9 cellular contexts compared by ENCODE assay signal in genomic region chr2:43345391-43345813, GRCh38.
DNase-seq lines count a peak whose midpoint lies in the region; ATAC-seq and TF ChIP-seq lines count a peak whose summit lies in the region.
"Had no signal": no experiment of that assay in that cellular context is flagged by ENCODE, and none has a peak within 500 bp of the region (broad histone marks: within the 10 kb centered on the region; RNA-seq: fewer than 3 reads in every experiment).

No MANE protein-coding gene starts in this region.

- no peak overlapping the region for H4K8ac ChIP-seq in mesendoderm (ENCODE audit: low read depth, low read length)

- ATAC-seq in GM21576 (IDR thresholded peaks at IDR 0.05; ENCODE audit: unreplicated experiment) = no peak

- H3K9me3 ChIP-seq in endocrine pancreas (ENCODE audit: control insufficient read depth, low read length) (no peaks in the 10 kb centered on the region), testis (no peaks in the 10 kb centered on the region)

- H2BK120ac ChIP-seq in mesendoderm (ENCODE audit: low read depth, low read length) = no peak overlapping the region

- intact Hi-C loops in testis (cut with DNase I; ENCODE audit: low total_unique reads) = no loop called here

- H4K5ac ChIP-seq in mesendoderm (ENCODE audit: low read length) = no peak overlapping the region

- DNase-seq in RPMI7951 (ENCODE audit: low read depth) = peak; percentile 87
- peak; percentile 56 for DNase-seq in mesendoderm
- no peak for DNase-seq in testis
- no peak for DNase-seq in DMS79 treated with DMSO at 0.1 percent for 48 hours (lab: John Stamatoyannopoulos, UW)
- no peak for DNase-seq in NCI-H2227 treated with DMSO at 0.1 percent for 48 hours (lab: John Stamatoyannopoulos, UW)
- DNase-seq: activated CD4-positive, CD25-positive, alpha-beta regulatory T cell treated with anti-CD3 and anti-CD28 coated beads, Interleukin-2, amount 50 U/mL, for 72 hours; NCI-H526 treated with DMSO at 0.1 percent for 48 hours had no signal

- H2BK5ac ChIP-seq in mesendoderm (ENCODE audit: low read length) = no peak overlapping the region

- no peak overlapping the region for H3K4ac ChIP-seq in mesendoderm (ENCODE audit: low read depth, low read length)

- H2AK5ac ChIP-seq in mesendoderm (ENCODE audit: low read length) = no peak overlapping the region

- H3K27ac ChIP-seq in mesendoderm (ENCODE audit: low read depth, low read length) (no peak overlapping the region), testis (peak overlapping the region; percentile 82 to 86)

- H3K27me3 ChIP-seq in endocrine pancreas (ENCODE audit: control insufficient read depth, insufficient read depth, low read length) = no peaks in the 10 kb centered on the region
- no peaks in the 10 kb centered on the region for H3K27me3 ChIP-seq in mesendoderm (ENCODE audit: insufficient read depth, low read length, poor library complexity)
- no peaks in the 10 kb centered on the region for H3K27me3 ChIP-seq in testis

- no peaks in the 10 kb centered on the region for H3K79me1 ChIP-seq in mesendoderm (ENCODE audit: low read length)

- TF ChIP-seq POLR2A in testis (IDR thresholded peaks at IDR 0.05) = no peak

- H3K36me3 ChIP-seq in endocrine pancreas (ENCODE audit: control insufficient read depth, insufficient read depth, low read length) = no peaks in the 10 kb centered on the region
- no peaks in the 10 kb centered on the region for H3K36me3 ChIP-seq in mesendoderm (ENCODE audit: control insufficient read depth, insufficient read depth, low read length)
- H3K36me3 ChIP-seq in testis (ENCODE audit: low read depth, missing control alignments) = no peaks in the 10 kb centered on the region

- peak overlapping the region; percentile 88 for H3K18ac ChIP-seq in mesendoderm (ENCODE audit: low read length)

- no peaks in the 10 kb centered on the region for H3K79me2 ChIP-seq in mesendoderm (ENCODE audit: control insufficient read depth, insufficient read depth, low read length)

- no peak overlapping the region for H3K23ac ChIP-seq in mesendoderm (ENCODE audit: low read length)

- peak overlapping the region; percentile 1 for H3K56ac ChIP-seq in mesendoderm (ENCODE audit: low read length)

- H3K4me3 ChIP-seq in endocrine pancreas (ENCODE audit: control insufficient read depth, insufficient read depth, low read length) (peak overlapping the region; percentile 35), mesendoderm (ENCODE audit: low read length) (no peak overlapping the region), testis (no peak overlapping the region)

- H3K9ac ChIP-seq in endocrine pancreas (ENCODE audit: control insufficient read depth, insufficient read depth, low read length) (no peak overlapping the region), mesendoderm (ENCODE audit: low read length) (no peak overlapping the region)

- no peak overlapping the region for H3K4me2 ChIP-seq in mesendoderm (ENCODE audit: low read length)

- peaks cover 18% of the 10 kb centered on the region for H3K4me1 ChIP-seq in endocrine pancreas (ENCODE audit: control insufficient read depth, insufficient read depth, low read length)
- H3K4me1 ChIP-seq in mesendoderm (ENCODE audit: control insufficient read depth, low read depth, low read length) = peaks cover 25% of the 10 kb centered on the region
- peaks cover 58% of the 10 kb centered on the region for H3K4me1 ChIP-seq in testis

- no CpG with 5 or more reads among the region's 5 CpGs for WGBS in mesendoderm (ENCODE audit: extremely low coverage, insufficient coverage, low lambda C conversion rate)
- 49 to 65% methylated on average over 5 of the region's 5 CpGs for WGBS in testis, 2 donors

- TF ChIP-seq CTCF in testis (IDR thresholded peaks at IDR 0.05) = peak in 1 of 3 experiments; percentile 30

- H2BK15ac ChIP-seq in mesendoderm (replicated peaks; ENCODE audit: low read depth) = no peak overlapping the region

Comparison
In these comparisons a context has a peak if more than half of its experiments do, and no peak if none do; other contexts are left out.
1. DNase-seq: peak in RPMI7951 (single experiment) and mesendoderm (single experiment); none in testis (single experiment), DMS79 treated with DMSO at 0.1 percent for 48 hours (single experiment) and NCI-H2227 treated with DMSO at 0.1 percent for 48 hours (single experiment).